8 cellular contexts compared by ENCODE assay signal in genomic region chr11:119205080-119205479, GRCh38. TPM values are rescaled to one million over a fixed set of nuclear protein-coding genes. Genes with fewer than 3 reads are reported as not detected.
A peak's percentile ranks its signal among the peaks of the same experiment; 100 is the strongest.
DNase-seq lines count a peak whose midpoint lies in the region; ATAC-seq and TF ChIP-seq lines count a peak whose summit lies in the region.

No MANE protein-coding gene starts in this region.

- peak overlapping the region in 2 of 3 donors; percentile 57 to 61 for H3K9ac ChIP-seq in skeletal muscle tissue (ENCODE audit: low read depth in 1 of 3, low read length in 3 of 3)

- no peak for ATAC-seq in RWPE2 (ENCODE audit: low read depth)
- no peak for ATAC-seq in HG02763 (IDR thresholded peaks at IDR 0.05; ENCODE audit: unreplicated experiment)

- DNase-seq in GM20000 (ENCODE audit: low spot score): peak; percentile 25
- no peak for DNase-seq in RWPE2 (ENCODE audit: low spot score)
- DNase-seq in globus pallidus (ENCODE audit: low spot score): peak; percentile 37
- DNase-seq in GOT3 (lab: John Stamatoyannopoulos, UW): no peak
- DNase-seq in activated CD4-positive, alpha-beta T cell treated with anti-CD3 and anti-CD28 coated beads for 4 hours: no peak
- DNase-seq in NCI-H2107 (lab: John Stamatoyannopoulos, UW): no peak

- no peaks in the 10 kb centered on the region for H3K36me3 ChIP-seq in RWPE2 (ENCODE audit: low read depth)
- no peaks in the 10 kb centered on the region for H3K36me3 ChIP-seq in skeletal muscle tissue (ENCODE audit: control insufficient read depth in 3 of 3, insufficient read depth in 3 of 3, low read length in 3 of 3)

- peaks cover 12% of the 10 kb centered on the region for H3K4me1 ChIP-seq in RWPE2 (ENCODE audit: insufficient read depth, poor library complexity, severe bottlenecking)
- peaks cover 4 to 14% (median 6%) of the 10 kb centered on the region in 3 donors for H3K4me1 ChIP-seq in skeletal muscle tissue (ENCODE audit: control insufficient read depth in 3 of 3, insufficient read depth in 3 of 3, low read length in 3 of 3)

- TF ChIP-seq CTCF in GM20000 (IDR thresholded peaks at IDR 0.05; ENCODE audit: extremely low read depth, missing control alignments) (no peak), RWPE2 (IDR thresholded peaks at IDR 0.05; ENCODE audit: poor library complexity, severe bottlenecking) (no peak)

- H3K4me3 ChIP-seq in RWPE2 (ENCODE audit: severe bottlenecking) (peak overlapping the region; percentile 99), skeletal muscle tissue (ENCODE audit: low read length in 3 of 3) (peak overlapping the region in 2 of 3 donors; percentile 59 to 75)

- H3K27ac ChIP-seq in RWPE2 (ENCODE audit: poor library complexity, severe bottlenecking) (no peak overlapping the region), skeletal muscle tissue (ENCODE audit: low read depth, low read length) (no peak overlapping the region)

- no peaks in the 10 kb centered on the region for H3K27me3 ChIP-seq in RWPE2 (ENCODE audit: insufficient read depth, poor library complexity, severe bottlenecking)
- no peaks in the 10 kb centered on the region for H3K27me3 ChIP-seq in skeletal muscle tissue (ENCODE audit: control insufficient read depth in 3 of 3, insufficient read depth in 3 of 3, low read length in 3 of 3)

- H3K9me3 ChIP-seq in RWPE2 (ENCODE audit: severe bottlenecking) (no peaks in the 10 kb centered on the region), skeletal muscle tissue (ENCODE audit: control insufficient read depth in 3 of 3, low read length in 3 of 3) (no peaks in the 10 kb centered on the region)

RNA-seq across cellular contexts. Expression of gene CBL, which starts 1.1 kb away (rescaled TPM):
- 9.9 TPM for total RNA-seq in skeletal muscle tissue

RNA-seq across cellular contexts. Expression of gene NHERF4, which starts 19.8 kb away (rescaled TPM):
- total RNA-seq in skeletal muscle tissue: under 0.01 TPM

RNA-seq across cellular contexts. Expression of gene NLRX1, which starts 36.6 kb away (rescaled TPM):
- 17.2 TPM for total RNA-seq in skeletal muscle tissue

RNA-seq across cellular contexts. Expression of gene ABCG4, which starts 56.2 kb away (rescaled TPM):
- under 0.01 TPM for total RNA-seq in skeletal muscle tissue

Comparison
In these comparisons a context has a peak if more than half of its experiments do, and no peak if none do; other contexts are left out.
1. DNase-seq: peak in GM20000 (single experiment) and globus pallidus (single experiment); none in RWPE2 (single experiment), GOT3 (single experiment), activated CD4-positive, alpha-beta T cell treated with anti-CD3 and anti-CD28 coated beads for 4 hours (0 of 2) and NCI-H2107 (single experiment).